8 cellular contexts compared by ENCODE assay signal in the genomic region with DNA sequence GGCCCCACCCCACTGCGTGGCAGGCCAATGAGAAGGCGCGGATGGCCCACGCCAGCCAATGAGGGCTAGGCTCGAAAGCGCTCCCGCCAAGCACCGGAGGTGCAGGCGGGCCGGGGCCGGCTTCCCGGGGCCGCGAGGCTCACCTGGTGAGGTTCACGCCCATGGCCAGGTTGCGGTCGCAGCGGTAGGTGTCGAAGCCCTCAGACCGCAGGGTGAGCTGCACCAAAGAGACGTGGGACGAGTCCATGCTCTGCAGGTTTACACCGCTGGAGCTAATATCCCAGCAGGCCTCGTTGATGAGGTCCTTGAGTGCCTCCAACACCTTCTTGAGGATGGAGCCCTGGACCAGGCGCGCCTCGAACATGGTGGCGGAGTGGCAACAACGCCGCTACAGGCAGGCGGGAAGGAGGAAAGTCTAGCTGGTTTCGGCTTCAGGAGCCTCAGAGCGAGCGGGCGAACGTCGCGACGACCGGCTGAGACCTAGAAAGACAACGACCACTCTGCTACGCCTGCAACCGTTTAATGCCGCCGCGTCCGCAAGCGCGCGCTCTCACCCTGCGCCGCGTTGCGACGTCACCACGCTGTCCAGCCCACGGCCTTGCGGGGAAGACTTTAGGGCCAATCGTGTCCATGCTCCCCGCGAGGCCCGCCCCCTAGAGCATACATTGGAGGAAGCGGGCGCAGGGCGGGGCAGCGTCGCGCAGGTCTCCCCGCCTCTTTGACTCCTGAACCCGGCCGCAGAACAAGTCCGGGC. TPM values are rescaled to one million over a fixed set of nuclear protein-coding genes. Genes with fewer than 3 reads are reported as not detected.
DNase-seq lines count a peak whose midpoint lies in the region; ATAC-seq and TF ChIP-seq lines count a peak whose summit lies in the region.

Gene PCNA (minus strand): TSS at position 524 of the 754 bp plus-strand sequence. CDS start 160 bp downstream, at position 364.

- no peaks in the 10 kb centered on the region for H3K9me3 ChIP-seq in mucosa of rectum (ENCODE audit: control insufficient read depth in 2 of 2, low read length in 2 of 2)

- peaks cover 15 to 19% of the 10 kb centered on the region in 2 donors for H3K36me3 ChIP-seq in mucosa of rectum (ENCODE audit: control insufficient read depth in 2 of 2, insufficient read depth in 2 of 2, low read length in 2 of 2)

- peaks cover 46% of the 10 kb centered on the region for H3K4me1 Mint-ChIP-seq in activated T-cell treated with anti-CD3 and anti-CD28 coated beads, Interleukin-2, amount 50 U/mL, for 24 hours (ENCODE audit: low read depth)

- peak within 1 kb of the TSS; percentile 98 for H3K27ac Mint-ChIP-seq in activated T-cell treated with anti-CD3 and anti-CD28 coated beads, Interleukin-2, amount 50 U/mL, for 24 hours

- TF ChIP-seq CTCF in epithelial cell of proximal tubule (conservative IDR thresholded peaks at IDR 0.05; ENCODE audit: low read depth, low read length), result no peak

- in situ Hi-C loops in KBM-7 (cut with MboI; ENCODE audit: low pct_unique_long_range_greater_than_20kb, low sequenced_read_pairs), result no loop called here

- H3K4me3 Mint-ChIP-seq in activated T-cell treated with anti-CD3 and anti-CD28 coated beads, Interleukin-2, amount 50 U/mL, for 24 hours, result peak within 1 kb of the TSS; percentile 95

- H3K9ac ChIP-seq in mucosa of rectum (ENCODE audit: low read depth in 1 of 2, low read length in 2 of 2), result peak within 1 kb of the TSS; percentile 91 to 94

- DNase-seq in DMS153 treated with DMSO at 0.1 percent for 48 hours (lab: John Stamatoyannopoulos, UW; ENCODE audit: unreplicated experiment) (peak; percentile 90), KBM-7 (peak; percentile 100), epithelial cell of proximal tubule (ENCODE audit: low read depth) (no peak)
- peak; percentile 97 for DNase-seq in activated T-cell treated with anti-CD3 and anti-CD28 coated beads, Interleukin-2, amount 50 U/mL, for 24 hours
- peak; percentile 98 for DNase-seq in stimulated activated CD8-positive, alpha-beta memory T cell treated with anti-CD3 and anti-CD28 coated beads, Interleukin-4, amount 100 ng/mL, for 48 hours

- H3K27ac ChIP-seq in mucosa of rectum (ENCODE audit: low read depth in 2 of 2, low read length in 2 of 2), result peak within 1 kb of the TSS; percentile 96 to 97

- no peaks in the 10 kb centered on the region for H3K9me3 Mint-ChIP-seq in activated T-cell treated with anti-CD3 and anti-CD28 coated beads, Interleukin-2, amount 50 U/mL, for 24 hours

- H3K4me1 ChIP-seq in mucosa of rectum (ENCODE audit: control insufficient read depth in 2 of 2, insufficient read depth in 2 of 2, low read length in 2 of 2), result peaks cover 10 to 12% of the 10 kb centered on the region in 2 donors

- H3K27me3 ChIP-seq in mucosa of rectum (ENCODE audit: control insufficient read depth in 2 of 2, insufficient read depth in 2 of 2, low read length in 2 of 2), result no peaks in the 10 kb centered on the region

- H3K36me3 Mint-ChIP-seq in activated T-cell treated with anti-CD3 and anti-CD28 coated beads, Interleukin-2, amount 50 U/mL, for 24 hours (ENCODE audit: low read depth), result peaks cover 52% of the 10 kb centered on the region

- H3K4me3 ChIP-seq in epithelial cell of proximal tubule (ENCODE audit: low read depth, low read length) (peak within 1 kb of the TSS; percentile 74), mucosa of rectum (ENCODE audit: low read length in 2 of 2) (peak within 1 kb of the TSS; percentile 98 to 100)

- H3K27me3 Mint-ChIP-seq in activated T-cell treated with anti-CD3 and anti-CD28 coated beads, Interleukin-2, amount 50 U/mL, for 24 hours, result no peaks in the 10 kb centered on the region

- ATAC-seq in GM21717 (IDR thresholded peaks at IDR 0.05; ENCODE audit: unreplicated experiment), result peak; percentile 94

TF ChIP-seq in PFSK-1, 5 proteins besides CTCF, POLR2A, EP300 and RAD21:
- peak; percentile 97 for TF ChIP-seq POLR2AphosphoS5 (IDR thresholded peaks at IDR 0.05; ENCODE audit: low read depth, low read length)
- no peak for TF ChIP-seq SIN3A (IDR thresholded peaks at IDR 0.05; ENCODE audit: borderline replicate concordance, insufficient read depth, low read length)
- TF ChIP-seq, protein P1, sequence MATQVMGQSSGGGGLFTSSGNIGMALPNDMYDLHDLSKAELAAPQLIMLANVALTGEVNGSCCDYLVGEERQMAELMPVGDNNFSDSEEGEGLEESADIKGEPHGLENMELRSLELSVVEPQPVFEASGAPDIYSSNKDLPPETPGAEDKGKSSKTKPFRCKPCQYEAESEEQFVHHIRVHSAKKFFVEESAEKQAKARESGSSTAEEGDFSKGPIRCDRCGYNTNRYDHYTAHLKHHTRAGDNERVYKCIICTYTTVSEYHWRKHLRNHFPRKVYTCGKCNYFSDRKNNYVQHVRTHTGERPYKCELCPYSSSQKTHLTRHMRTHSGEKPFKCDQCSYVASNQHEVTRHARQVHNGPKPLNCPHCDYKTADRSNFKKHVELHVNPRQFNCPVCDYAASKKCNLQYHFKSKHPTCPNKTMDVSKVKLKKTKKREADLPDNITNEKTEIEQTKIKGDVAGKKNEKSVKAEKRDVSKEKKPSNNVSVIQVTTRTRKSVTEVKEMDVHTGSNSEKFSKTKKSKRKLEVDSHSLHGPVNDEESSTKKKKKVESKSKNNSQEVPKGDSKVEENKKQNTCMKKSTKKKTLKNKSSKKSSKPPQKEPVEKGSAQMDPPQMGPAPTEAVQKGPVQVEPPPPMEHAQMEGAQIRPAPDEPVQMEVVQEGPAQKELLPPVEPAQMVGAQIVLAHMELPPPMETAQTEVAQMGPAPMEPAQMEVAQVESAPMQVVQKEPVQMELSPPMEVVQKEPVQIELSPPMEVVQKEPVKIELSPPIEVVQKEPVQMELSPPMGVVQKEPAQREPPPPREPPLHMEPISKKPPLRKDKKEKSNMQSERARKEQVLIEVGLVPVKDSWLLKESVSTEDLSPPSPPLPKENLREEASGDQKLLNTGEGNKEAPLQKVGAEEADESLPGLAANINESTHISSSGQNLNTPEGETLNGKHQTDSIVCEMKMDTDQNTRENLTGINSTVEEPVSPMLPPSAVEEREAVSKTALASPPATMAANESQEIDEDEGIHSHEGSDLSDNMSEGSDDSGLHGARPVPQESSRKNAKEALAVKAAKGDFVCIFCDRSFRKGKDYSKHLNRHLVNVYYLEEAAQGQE (IDR thresholded peaks at IDR 0.05; ENCODE audit: insufficient read depth in 1 of 2, low read depth in 2 of 2, low read length in 2 of 2), result peak; percentile 7 to 55; a peak in 2 of 4 replicates
- peak; percentile 85 for TF ChIP-seq FOXP2 (optimal IDR thresholded peaks at IDR 0.05; ENCODE audit: borderline replicate concordance, extremely low read depth, extremely low read length, insufficient read depth)
- peak; percentile 91; the same call in 1 of the 2 replicates for TF ChIP-seq TAF1 (IDR thresholded peaks at IDR 0.05; ENCODE audit: borderline replicate concordance, insufficient read depth, low read length)

RNA-seq across cellular contexts. Expression of gene PCNA, which starts in this region (rescaled TPM):
- 59.4 TPM for polyA plus RNA-seq in PFSK-1 (2012; ENCODE audit: insufficient read length, low read depth)
- total RNA-seq in epithelial cell of proximal tubule, result 327 and 378 TPM in 2 replicates
